38 cellular contexts compared by ENCODE assay signal in the genomic region with DNA sequence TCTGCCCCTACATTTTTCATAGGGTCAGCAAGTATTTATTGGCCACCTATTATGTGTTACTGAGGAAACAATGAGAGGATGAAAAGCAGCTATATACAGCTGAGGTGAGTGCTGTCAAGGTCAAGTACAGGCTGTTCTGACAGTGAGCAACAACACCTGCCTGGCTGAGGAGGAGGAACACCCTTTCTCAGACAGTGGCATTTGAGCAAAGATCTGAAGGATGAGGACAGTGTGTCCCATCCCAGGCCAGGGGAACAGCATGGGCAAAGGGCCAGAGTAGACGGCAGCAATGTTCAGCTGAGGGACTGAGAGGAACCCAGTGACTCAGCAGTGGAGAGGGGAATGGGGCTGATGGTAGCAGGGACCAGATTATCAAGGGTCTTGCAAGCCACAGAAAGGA.
"Had no signal": no experiment of that assay in that cellular context is flagged by ENCODE, and none has a peak within 500 bp of the region (broad histone marks: within the 10 kb centered on the region; RNA-seq: fewer than 3 reads in every experiment).

No MANE protein-coding gene starts in this region.

- H3K27ac ChIP-seq: adrenal gland, ascending aorta, body of pancreas, brain microvascular endothelial cell, breast epithelium, cardiac muscle cell had no signal

- H3K4me1 Mint-ChIP-seq: activated naive CD4-positive, alpha-beta T cell treated with anti-CD3 and anti-CD28 coated beads, Interleukin-2, amount 10 ng/mL, durations not matched to agents 7 days and 5 days; activated naive CD4-positive, alpha-beta T cell treated with anti-CD3 and anti-CD28 coated beads, Interleukin-2, amount 50 U/mL, for 24 hours; activated naive CD8-positive, alpha-beta T cell treated with anti-CD3 and anti-CD28 coated beads for 36 hours; activated naive CD8-positive, alpha-beta T cell treated with anti-CD3 and anti-CD28 coated beads, Interleukin-2, amount 10 ng/mL, durations not matched to agents 7 days and 5 days; activated naive CD8-positive, alpha-beta T cell treated with anti-CD3 and anti-CD28 coated beads, Interleukin-2, amount 50 U/mL, for 24 hours; activated T-helper 17 cell treated with anti-CD3 and anti-CD28 coated beads, Interleukin-2, amount 50 U/mL, for 72 hours; central memory CD8-positive, alpha-beta T cell had no signal

- H3K4me1 ChIP-seq: adrenal gland, ascending aorta, body of pancreas, breast epithelium had no signal

- H3K27ac Mint-ChIP-seq: activated naive CD4-positive, alpha-beta T cell treated with anti-CD3 and anti-CD28 coated beads for 36 hours; activated naive CD4-positive, alpha-beta T cell treated with anti-CD3 and anti-CD28 coated beads, Interleukin-2, amount 10 ng/mL, durations not matched to agents 7 days and 5 days; activated naive CD4-positive, alpha-beta T cell treated with anti-CD3 and anti-CD28 coated beads, Interleukin-2, amount 50 U/mL, for 24 hours; activated naive CD4-positive, alpha-beta T cell treated with anti-CD3 and anti-CD28 coated beads, Interleukin-2, amount 50 U/mL, for 72 hours; activated naive CD8-positive, alpha-beta T cell; activated naive CD8-positive, alpha-beta T cell treated with anti-CD3 and anti-CD28 coated beads for 36 hours; activated naive CD8-positive, alpha-beta T cell treated with anti-CD3 and anti-CD28 coated beads, Interleukin-2, amount 10 ng/mL, durations not matched to agents 7 days and 5 days; activated naive CD8-positive, alpha-beta T cell treated with anti-CD3 and anti-CD28 coated beads, Interleukin-2, amount 50 U/mL, for 24 hours; activated T-cell treated with anti-CD3 and anti-CD28 coated beads, Interleukin-2, amount 50 U/mL, for 24 hours; activated T-cell treated with anti-CD3 and anti-CD28 coated beads, Interleukin-2, amount 50 U/mL, for 72 hours; activated T-helper 1 cell treated with anti-CD3 and anti-CD28 coated beads, Interleukin-12 subunit alpha, Interleukin-12 subunit beta, Interleukin-2, Interleukin-4 antibody, amounts not matched to agents 30 ng/mL and 10 ng/mL and 1 ng/mL, durations not matched to agents 14 hours and 24 hours and 36 hours; activated T-helper 17 cell treated with anti-CD3 and anti-CD28 coated beads, Interleukin-2, amount 50 U/mL, for 72 hours; activated T-helper 2 cell treated with anti-CD3 and anti-CD28 coated beads, Interferon-gamma antibody, Interleukin-2, Interleukin-4, amounts not matched to agents 10 μg/mL and 5 μg/mL and 100 μg/mL, durations not matched to agents 14 hours and 24 hours and 36 hours; brain had no signal

- ATAC-seq: activated naive CD4-positive, alpha-beta T cell treated with anti-CD3 and anti-CD28 coated beads, Interleukin-2, amount 50 U/mL, for 72 hours; activated naive CD8-positive, alpha-beta T cell treated with anti-CD3 and anti-CD28 coated beads, Interleukin-2, amount 50 U/mL, for 24 hours; activated T-cell treated with anti-CD3 and anti-CD28 coated beads, Interleukin-2, amount 50 U/mL, for 4 hours; activated T-cell treated with anti-CD3 and anti-CD28 coated beads, Interleukin-2, amount 50 U/mL, for 72 hours; activated T-helper 17 cell treated with anti-CD3 and anti-CD28 coated beads, Interleukin-2, amount 50 U/mL, for 72 hours; body of pancreas had no signal

- H3K4me3 ChIP-seq: adrenal gland, ascending aorta, body of pancreas, breast epithelium, cardiac muscle cell had no signal

- H3K27me3 Mint-ChIP-seq: activated naive CD4-positive, alpha-beta T cell treated with anti-CD3 and anti-CD28 coated beads, Interleukin-2, amount 10 ng/mL, durations not matched to agents 7 days and 5 days; activated naive CD4-positive, alpha-beta T cell treated with anti-CD3 and anti-CD28 coated beads, Interleukin-2, amount 50 U/mL, for 24 hours; activated naive CD8-positive, alpha-beta T cell treated with anti-CD3 and anti-CD28 coated beads, Interleukin-2, amount 10 ng/mL, durations not matched to agents 7 days and 5 days; activated T-cell treated with anti-CD3 and anti-CD28 coated beads, Interleukin-2, amount 50 U/mL, for 24 hours; brain had no signal

- H3K4me3 Mint-ChIP-seq: activated naive CD4-positive, alpha-beta T cell treated with anti-CD3 and anti-CD28 coated beads for 36 hours; activated naive CD4-positive, alpha-beta T cell treated with anti-CD3 and anti-CD28 coated beads, Interleukin-2, amount 10 ng/mL, durations not matched to agents 7 days and 5 days; activated naive CD4-positive, alpha-beta T cell treated with anti-CD3 and anti-CD28 coated beads, Interleukin-2, amount 50 U/mL, for 24 hours; activated naive CD8-positive, alpha-beta T cell; activated naive CD8-positive, alpha-beta T cell treated with anti-CD3 and anti-CD28 coated beads for 36 hours; activated naive CD8-positive, alpha-beta T cell treated with anti-CD3 and anti-CD28 coated beads, Interleukin-2, amount 10 ng/mL, durations not matched to agents 7 days and 5 days; activated naive CD8-positive, alpha-beta T cell treated with anti-CD3 and anti-CD28 coated beads, Interleukin-2, amount 50 U/mL, for 24 hours; activated T-cell treated with anti-CD3 and anti-CD28 coated beads, Interleukin-2, amount 50 U/mL, for 24 hours; activated T-cell treated with anti-CD3 and anti-CD28 coated beads, Interleukin-2, amount 50 U/mL, for 4 hours; activated T-cell treated with anti-CD3 and anti-CD28 coated beads, Interleukin-2, amount 50 U/mL, for 72 hours; activated T-helper 1 cell treated with anti-CD3 and anti-CD28 coated beads, Interleukin-12 subunit alpha, Interleukin-12 subunit beta, Interleukin-2, Interleukin-4 antibody, amounts not matched to agents 30 ng/mL and 10 ng/mL and 1 ng/mL, durations not matched to agents 14 hours and 24 hours and 36 hours; activated T-helper 17 cell treated with anti-CD3 and anti-CD28 coated beads, Interleukin-2, amount 50 U/mL, for 72 hours; brain; central memory CD8-positive, alpha-beta T cell had no signal

- H3K27me3 ChIP-seq: adrenal gland, ascending aorta, body of pancreas, brain microvascular endothelial cell, breast epithelium, cardiac muscle cell had no signal

- H3K36me3 ChIP-seq: adrenal gland, ascending aorta, brain microvascular endothelial cell, breast epithelium, cardiac muscle cell had no signal

- DNase-seq: activated effector memory CD4-positive, alpha-beta T cell treated with anti-CD3 and anti-CD28 coated beads, Interleukin-2, amount 50 U/mL, for 16 hours; activated effector memory CD4-positive, alpha-beta T cell treated with Interleukin-2 at 50 U/mL for 16 hours; activated gamma-delta T cell; activated gamma-delta T cell treated with Interleukin-2 at 50 U/mL for 16 hours; activated naive CD4-positive, alpha-beta T cell; activated naive CD4-positive, alpha-beta T cell treated with anti-CD3 and anti-CD28 coated beads for 36 hours; activated naive CD4-positive, alpha-beta T cell treated with anti-CD3 and anti-CD28 coated beads, Interleukin-2, amount 10 ng/mL, durations not matched to agents 7 days and 5 days; activated naive CD4-positive, alpha-beta T cell treated with anti-CD3 and anti-CD28 coated beads, Interleukin-2, amount 50 U/mL, for 16 hours; activated naive CD4-positive, alpha-beta T cell treated with Interleukin-2 at 50 U/mL for 16 hours; activated naive CD8-positive, alpha-beta T cell treated with anti-CD3 and anti-CD28 coated beads for 36 hours; activated naive CD8-positive, alpha-beta T cell treated with anti-CD3 and anti-CD28 coated beads, Interleukin-2, amount 10 ng/mL, durations not matched to agents 7 days and 5 days; activated naive CD8-positive, alpha-beta T cell treated with anti-CD3 and anti-CD28 coated beads, Interleukin-2, amount 50 U/mL, for 24 hours; activated T-cell treated with anti-CD3 and anti-CD28 coated beads, Interleukin-2, amount 50 U/mL, for 1 hour; activated T-cell treated with anti-CD3 and anti-CD28 coated beads, Interleukin-2, amount 50 U/mL, for 24 hours; activated T-cell treated with anti-CD3 and anti-CD28 coated beads, Interleukin-2, amount 50 U/mL, for 4 hours; activated T-cell treated with anti-CD3 and anti-CD28 coated beads, Interleukin-2, amount 50 U/mL, for 48 hours; activated T-cell treated with anti-CD3 and anti-CD28 coated beads, Interleukin-2, amount 50 U/mL, for 72 hours; amniotic stem cell; amygdala; anterior cingulate cortex; aorta; brain microvascular endothelial cell; caudate nucleus; central memory CD4-positive, alpha-beta T cell; cerebellar nuclear complex had no signal

- H3K36me3 Mint-ChIP-seq: activated naive CD4-positive, alpha-beta T cell treated with anti-CD3 and anti-CD28 coated beads, Interleukin-2, amount 10 ng/mL, durations not matched to agents 7 days and 5 days; activated naive CD4-positive, alpha-beta T cell treated with anti-CD3 and anti-CD28 coated beads, Interleukin-2, amount 50 U/mL, for 24 hours; activated naive CD4-positive, alpha-beta T cell treated with anti-CD3 and anti-CD28 coated beads, Interleukin-2, amount 50 U/mL, for 72 hours; activated naive CD8-positive, alpha-beta T cell; activated naive CD8-positive, alpha-beta T cell treated with anti-CD3 and anti-CD28 coated beads for 36 hours; activated naive CD8-positive, alpha-beta T cell treated with anti-CD3 and anti-CD28 coated beads, Interleukin-2, amount 10 ng/mL, durations not matched to agents 7 days and 5 days; brain had no signal

- H3K9me3 ChIP-seq: adrenal gland, ascending aorta, body of pancreas, breast epithelium had no signal

- H3K9me3 Mint-ChIP-seq: activated naive CD4-positive, alpha-beta T cell treated with anti-CD3 and anti-CD28 coated beads for 36 hours; activated naive CD4-positive, alpha-beta T cell treated with anti-CD3 and anti-CD28 coated beads, Interleukin-2, amount 10 ng/mL, durations not matched to agents 7 days and 5 days; activated naive CD4-positive, alpha-beta T cell treated with anti-CD3 and anti-CD28 coated beads, Interleukin-2, amount 50 U/mL, for 24 hours; activated naive CD4-positive, alpha-beta T cell treated with anti-CD3 and anti-CD28 coated beads, Interleukin-2, amount 50 U/mL, for 72 hours; activated naive CD8-positive, alpha-beta T cell treated with anti-CD3 and anti-CD28 coated beads for 36 hours; activated naive CD8-positive, alpha-beta T cell treated with anti-CD3 and anti-CD28 coated beads, Interleukin-2, amount 10 ng/mL, durations not matched to agents 7 days and 5 days; activated naive CD8-positive, alpha-beta T cell treated with anti-CD3 and anti-CD28 coated beads, Interleukin-2, amount 50 U/mL, for 24 hours; activated T-cell treated with anti-CD3 and anti-CD28 coated beads, Interleukin-2, amount 50 U/mL, for 24 hours; activated T-cell treated with anti-CD3 and anti-CD28 coated beads, Interleukin-2, amount 50 U/mL, for 4 hours; activated T-cell treated with anti-CD3 and anti-CD28 coated beads, Interleukin-2, amount 50 U/mL, for 72 hours; activated T-helper 1 cell treated with anti-CD3 and anti-CD28 coated beads, Interleukin-12 subunit alpha, Interleukin-12 subunit beta, Interleukin-2, Interleukin-4 antibody, amounts not matched to agents 30 ng/mL and 10 ng/mL and 1 ng/mL, durations not matched to agents 14 hours and 24 hours and 36 hours; activated T-helper 17 cell treated with anti-CD3 and anti-CD28 coated beads, Interleukin-2, amount 50 U/mL, for 72 hours; activated T-helper 2 cell treated with anti-CD3 and anti-CD28 coated beads, Interferon-gamma antibody, Interleukin-2, Interleukin-4, amounts not matched to agents 10 μg/mL and 5 μg/mL and 100 μg/mL, durations not matched to agents 14 hours and 24 hours and 36 hours; central memory CD8-positive, alpha-beta T cell had no signal
